ENCODE assay signal across 11 cellular contexts in the genomic region with DNA sequence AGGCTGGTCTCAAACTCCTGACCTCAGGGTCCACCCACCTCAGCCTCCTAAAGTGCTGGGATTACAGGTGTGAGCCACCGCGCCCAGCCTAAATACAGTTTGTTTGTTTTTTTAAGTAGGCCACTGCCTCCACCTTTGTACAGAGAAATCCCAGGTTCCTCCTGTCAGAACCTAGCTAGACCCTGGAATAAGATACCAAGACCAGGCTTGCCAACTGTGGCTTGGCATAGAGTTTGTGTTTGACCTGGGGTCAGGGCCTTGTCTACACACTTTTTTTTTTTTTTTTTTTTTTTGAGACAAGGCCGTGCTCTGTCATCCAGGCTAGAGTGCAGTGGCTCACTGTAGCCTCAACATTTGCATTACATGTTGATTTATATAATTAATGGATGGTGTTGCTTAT.
"Had no signal": no experiment of that assay in that cellular context is flagged by ENCODE, and none has a peak within 500 bp of the region (broad histone marks: within the 10 kb centered on the region; RNA-seq: fewer than 3 reads in every experiment).

No MANE protein-coding gene starts in this region.

- H3K4me1 ChIP-seq: HAP-1 had no signal

- H3K4me3 ChIP-seq: GM23248, GM23338, HAP-1 had no signal

- H3K4me2 ChIP-seq: GM23338 had no signal

- H2AFZ ChIP-seq: GM23248, GM23338 had no signal

- H3K9ac ChIP-seq: GM23248 had no signal

- H3K27ac ChIP-seq: GM23248 had no signal

- DNase-seq: GM23248, GOT3, H7, H9, HCEC 1CT, HFFc6 had no signal

- FAIRE-seq: H1, H54 had no signal

- ATAC-seq: HCT116 had no signal

- H3K9me3 ChIP-seq: HAP-1 had no signal
